Comparison of ENCODE assay signal across 10 cellular contexts in genomic region chr10:93921338-93921737, GRCh38. TPM values are rescaled to one million over a fixed set of nuclear protein-coding genes. Genes with fewer than 3 reads are reported as not detected.
A peak's percentile ranks its signal among the peaks of the same experiment; 100 is the strongest.
DNase-seq lines count a peak whose midpoint lies in the region; ATAC-seq, FAIRE-seq and TF ChIP-seq lines count a peak whose summit lies in the region.
"Had no signal": no experiment of that assay in that cellular context is flagged by ENCODE, and none has a peak within 500 bp of the region (broad histone marks: within the 10 kb centered on the region; RNA-seq: fewer than 3 reads in every experiment).

No MANE protein-coding gene starts in this region.

- H3K27me3 Mint-ChIP-seq in activated naive CD4-positive, alpha-beta T cell treated with anti-CD3 and anti-CD28 coated beads, Interleukin-2, amount 10 ng/mL, durations not matched to agents 7 days and 5 days = no peaks in the 10 kb centered on the region
- H3K27me3 Mint-ChIP-seq in naive thymus-derived CD8-positive, alpha-beta T cell = peaks cover 0 to 9% (median 0%) of the 10 kb centered on the region in 5 donors
- H3K27me3 Mint-ChIP-seq: central memory CD8-positive, alpha-beta T cell had no signal

- H3K4me1 Mint-ChIP-seq in activated naive CD4-positive, alpha-beta T cell treated with anti-CD3 and anti-CD28 coated beads, Interleukin-2, amount 10 ng/mL, durations not matched to agents 7 days and 5 days = no peaks in the 10 kb centered on the region
- no peaks in the 10 kb centered on the region for H3K4me1 Mint-ChIP-seq in naive thymus-derived CD8-positive, alpha-beta T cell
- H3K4me1 Mint-ChIP-seq: central memory CD8-positive, alpha-beta T cell had no signal

- TF ChIP-seq CTCF in DND-41 (IDR thresholded peaks at IDR 0.05; ENCODE audit: borderline replicate concordance, extremely low read depth, low read length, poor library complexity, severe bottlenecking) (peak; percentile 57), MM.1S (IDR thresholded peaks at IDR 0.05; ENCODE audit: low read length) (peak; percentile 56)

- H3K79me2 ChIP-seq in DND-41 (ENCODE audit: insufficient read depth, low read length) = no peaks in the 10 kb centered on the region
- no peaks in the 10 kb centered on the region for H3K79me2 ChIP-seq in MM.1S (ENCODE audit: low read length)

- no peak overlapping the region for H3K27ac ChIP-seq in DND-41 (ENCODE audit: low read length)
- no peak overlapping the region for H3K27ac ChIP-seq in MM.1S (ENCODE audit: low read length)
- H3K27ac ChIP-seq: thyroid gland had no signal

- no peak overlapping the region for H2AFZ ChIP-seq in DND-41 (ENCODE audit: low read depth, low read length)
- no peak overlapping the region for H2AFZ ChIP-seq in MM.1S (ENCODE audit: low read length)

- H3K4me2 ChIP-seq in DND-41 (ENCODE audit: insufficient read depth, low read length) (no peak overlapping the region), MM.1S (ENCODE audit: low read depth, low read length) (no peak overlapping the region)

- H3K9me3 Mint-ChIP-seq in activated naive CD4-positive, alpha-beta T cell treated with anti-CD3 and anti-CD28 coated beads, Interleukin-2, amount 10 ng/mL, durations not matched to agents 7 days and 5 days = no peaks in the 10 kb centered on the region
- H3K9me3 Mint-ChIP-seq in naive thymus-derived CD8-positive, alpha-beta T cell = no peaks in the 10 kb centered on the region
- H3K9me3 Mint-ChIP-seq: central memory CD8-positive, alpha-beta T cell had no signal

- H3K9me2 ChIP-seq in MM.1S (replicated peaks; ENCODE audit: insufficient read depth, low read length) = no peaks in the 10 kb centered on the region

- CTCF ChIA-PET in activated naive CD4-positive, alpha-beta T cell treated with anti-CD3 and anti-CD28 coated beads, Interleukin-2, amount 10 ng/mL, durations not matched to agents 7 days and 5 days (lab: Charles Lee) = interaction anchor here (0.6 to 2.0 kb wide), 9 partner anchors 12 to 367 kb away, joined by 3 to 7 read pairs (median 4); no protein-coding TSS in a partner anchor

- H3K27me3 ChIP-seq in DND-41 (ENCODE audit: insufficient read depth, low read length, poor library complexity) (peaks cover 4% of the 10 kb centered on the region), MM.1S (replicated peaks; ENCODE audit: insufficient read depth, low read length) (no peaks in the 10 kb centered on the region)
- H3K27me3 ChIP-seq: thyroid gland had no signal

- H3K4me3 ChIP-seq in DND-41 (ENCODE audit: low read depth in 1 of 2, low read length in 2 of 2) = no peak overlapping the region
- no peak overlapping the region for H3K4me3 ChIP-seq in MM.1S (ENCODE audit: low read length)
- H3K4me3 ChIP-seq: thyroid gland had no signal

- DNase-seq in DND-41 = peak; percentile 15
- DNase-seq in MM.1S = peak; percentile 17
- DNase-seq in activated naive CD4-positive, alpha-beta T cell treated with anti-CD3 and anti-CD28 coated beads, Interleukin-2, amount 10 ng/mL, durations not matched to agents 7 days and 5 days = peak; percentile 56
- DNase-seq in naive thymus-derived CD8-positive, alpha-beta T cell = peak in 6 of 10 donors; percentile 6 to 65 (median 9)
- no peak for DNase-seq in GM19239 (ENCODE audit: insufficient read length, low spot score)
- DNase-seq in GM19240 (ENCODE audit: insufficient read length, low spot score) = no peak
- DNase-seq in UCSD-AML1 (lab: John Stamatoyannopoulos, UW; ENCODE audit: unreplicated experiment) = no peak

- H3K9ac ChIP-seq in DND-41 (ENCODE audit: low read depth, low read length) (no peak overlapping the region), MM.1S (ENCODE audit: low read length) (no peak overlapping the region)

- FAIRE-seq in GM19239 (lab: Jason Lieb, UNC) = no peak

- no peaks in the 10 kb centered on the region for H3K4me1 ChIP-seq in DND-41 (ENCODE audit: insufficient read depth, low read length)
- H3K4me1 ChIP-seq in MM.1S (ENCODE audit: low read length) = no peaks in the 10 kb centered on the region
- H3K4me1 ChIP-seq: thyroid gland had no signal

- H3K9me3 ChIP-seq in DND-41 (ENCODE audit: insufficient read depth, low read length, severe bottlenecking) (no peaks in the 10 kb centered on the region), MM.1S (replicated peaks; ENCODE audit: insufficient read depth, low read length) (no peaks in the 10 kb centered on the region)
- H3K9me3 ChIP-seq: thyroid gland had no signal

- H4K20me1 ChIP-seq in DND-41 (ENCODE audit: insufficient read depth, low read length) (no peaks in the 10 kb centered on the region), MM.1S (ENCODE audit: insufficient read depth, low read length) (no peaks in the 10 kb centered on the region)

- ATAC-seq in DND-41 (ENCODE audit: insufficient read depth, low read depth) = no peak
- no peak for ATAC-seq in naive thymus-derived CD8-positive, alpha-beta T cell
- ATAC-seq in GM19328 (IDR thresholded peaks at IDR 0.05; ENCODE audit: unreplicated experiment) = no peak

- H3K36me3 ChIP-seq in DND-41 (ENCODE audit: insufficient read depth, low read length) (no peaks in the 10 kb centered on the region), MM.1S (replicated peaks; ENCODE audit: insufficient read depth, low read length) (no peaks in the 10 kb centered on the region)
- H3K36me3 ChIP-seq: thyroid gland had no signal

- H3K36me3 Mint-ChIP-seq in activated naive CD4-positive, alpha-beta T cell treated with anti-CD3 and anti-CD28 coated beads, Interleukin-2, amount 10 ng/mL, durations not matched to agents 7 days and 5 days = no peaks in the 10 kb centered on the region
- peaks cover under 1 to 12% (median 5%) of the 10 kb centered on the region in 3 donors for H3K36me3 Mint-ChIP-seq in naive thymus-derived CD8-positive, alpha-beta T cell

- H3K27ac Mint-ChIP-seq in activated naive CD4-positive, alpha-beta T cell treated with anti-CD3 and anti-CD28 coated beads, Interleukin-2, amount 10 ng/mL, durations not matched to agents 7 days and 5 days = no peak overlapping the region
- no peak overlapping the region for H3K27ac Mint-ChIP-seq in naive thymus-derived CD8-positive, alpha-beta T cell

- POLR2A ChIA-PET in naive thymus-derived CD8-positive, alpha-beta T cell (lab: Charles Lee) = no interaction called here

- no peaks in the 10 kb centered on the region for H3F3A ChIP-seq in MM.1S (ENCODE audit: insufficient read depth, low read length)

- H3K4me3 Mint-ChIP-seq in activated naive CD4-positive, alpha-beta T cell treated with anti-CD3 and anti-CD28 coated beads, Interleukin-2, amount 10 ng/mL, durations not matched to agents 7 days and 5 days = no peak overlapping the region
- H3K4me3 Mint-ChIP-seq in naive thymus-derived CD8-positive, alpha-beta T cell = no peak overlapping the region
- H3K4me3 Mint-ChIP-seq: central memory CD8-positive, alpha-beta T cell had no signal

RNA-seq across cellular contexts. Expression of gene SLC35G1, which starts 27.6 kb away (rescaled TPM):
- 1 to 10 TPM; 6.3 to 6.4 TPM for total RNA-seq in naive thymus-derived CD8-positive, alpha-beta T cell
- 1 to 10 TPM; 2.3 to 3.9 (median 3.8) TPM for polyA plus RNA-seq in naive thymus-derived CD8-positive, alpha-beta T cell

Comparison
In these comparisons a context has a peak if more than half of its experiments do, and no peak if none do; other contexts are left out.
1. DNase-seq: peak in DND-41 (single experiment), MM.1S (single experiment), activated naive CD4-positive, alpha-beta T cell treated with anti-CD3 and anti-CD28 coated beads, Interleukin-2, amount 10 ng/mL, durations not matched to agents 7 days and 5 days (single experiment) and naive thymus-derived CD8-positive, alpha-beta T cell (6 of 10); none in GM19239 (single experiment), GM19240 (single experiment) and UCSD-AML1 (single experiment).